ENCODE assay signal across 8 cellular contexts in the genomic region with DNA sequence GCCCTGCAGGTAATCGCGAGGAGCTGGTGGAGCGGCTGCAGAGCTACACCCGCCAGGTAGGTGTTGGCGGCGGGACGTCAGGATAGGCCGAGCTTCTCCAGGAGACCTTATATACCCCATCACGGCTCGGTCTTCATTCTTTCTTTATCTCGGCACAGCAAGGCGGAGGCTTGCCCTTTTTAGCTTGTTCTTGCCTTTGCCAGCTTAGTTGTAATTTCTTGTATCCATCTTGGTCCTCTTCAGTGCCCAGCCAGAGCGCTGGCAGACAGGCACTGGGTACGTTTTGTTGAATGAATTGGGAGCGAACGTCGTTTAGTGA. TPM values are rescaled to one million over a fixed set of nuclear protein-coding genes. Genes with fewer than 3 reads are reported as not detected.
DNase-seq lines count a peak whose midpoint lies in the region; ATAC-seq and TF ChIP-seq lines count a peak whose summit lies in the region.

No MANE protein-coding gene starts in this region.

- H3K4me1 ChIP-seq in liver (ENCODE audit: control insufficient read depth in 4 of 4, insufficient read depth in 4 of 4, low read length in 3 of 4) (peaks cover 4 to 41% (median 27%) of the 10 kb centered on the region in 4 donors), thyroid gland (peaks cover 42 to 49% of the 10 kb centered on the region in 2 donors)

- TF ChIP-seq CTCF in liver (IDR thresholded peaks at IDR 0.05; ENCODE audit: low read depth, low read length, missing input control): no peak
- no peak for TF ChIP-seq CTCF in thyroid gland (IDR thresholded peaks at IDR 0.05)

- no peak for TF ChIP-seq RAD21 in liver (IDR thresholded peaks at IDR 0.05)

- CTCF ChIA-PET in activated CD4-positive, alpha-beta T cell treated with anti-CD3 and anti-CD28 coated beads, Interleukin-2, amount 10 ng/mL, durations not matched to agents 7 days and 5 days (lab: Charles Lee): interaction anchor here (0.9 to 8.2 kb wide), 8 partner anchors 11 to 341 kb away, joined by 3 to 66 read pairs (median 4); a partner anchor contains a TSS

- peaks cover 38% of the 10 kb centered on the region for H3K36me3 Mint-ChIP-seq in activated CD4-positive, alpha-beta T cell treated with anti-CD3 and anti-CD28 coated beads, Interleukin-2, amount 10 ng/mL, durations not matched to agents 7 days and 5 days (ENCODE audit: low read depth)

- ATAC-seq in GM21737 (IDR thresholded peaks at IDR 0.05; ENCODE audit: unreplicated experiment): no peak
- ATAC-seq in GM21360 (IDR thresholded peaks at IDR 0.05; ENCODE audit: unreplicated experiment): no peak

- intact Hi-C loops in thyroid gland (cut with DNase I): no loop called here

- POLR2A ChIA-PET in activated CD4-positive, alpha-beta T cell treated with anti-CD3 and anti-CD28 coated beads, Interleukin-2, amount 10 ng/mL, durations not matched to agents 7 days and 5 days (lab: Charles Lee): interaction anchor here (0.5 kb wide), 1 partner anchor 1397 kb away, joined by 4 read pairs; no protein-coding TSS in a partner anchor

- peaks cover 0 to 4% (median 0%) of the 10 kb centered on the region in 4 donors for H3K27me3 ChIP-seq in liver (ENCODE audit: control insufficient read depth in 4 of 4, insufficient read depth in 4 of 4, low read length in 3 of 4)
- H3K27me3 ChIP-seq in thyroid gland: no peaks in the 10 kb centered on the region

- H3K27ac Mint-ChIP-seq in activated CD4-positive, alpha-beta T cell treated with anti-CD3 and anti-CD28 coated beads, Interleukin-2, amount 10 ng/mL, durations not matched to agents 7 days and 5 days: peak overlapping the region; percentile 95

- peak overlapping the region; percentile 57 to 81 for H3K9ac ChIP-seq in liver (ENCODE audit: low read depth in 1 of 2, low read length in 2 of 2)

- peak overlapping the region; percentile 85 to 96 (median 91) for H3K4me3 ChIP-seq in liver (ENCODE audit: low read depth in 1 of 3, low read length in 3 of 3)
- H3K4me3 ChIP-seq in thyroid gland (replicated peaks in 1 of 3): peak overlapping the region; percentile 27 to 70 (median 57)

- H3K4me1 Mint-ChIP-seq in activated CD4-positive, alpha-beta T cell treated with anti-CD3 and anti-CD28 coated beads, Interleukin-2, amount 10 ng/mL, durations not matched to agents 7 days and 5 days: peaks cover 43% of the 10 kb centered on the region

- H3K27me3 Mint-ChIP-seq in activated CD4-positive, alpha-beta T cell treated with anti-CD3 and anti-CD28 coated beads, Interleukin-2, amount 10 ng/mL, durations not matched to agents 7 days and 5 days: peaks cover 2% of the 10 kb centered on the region

- H3K36me3 ChIP-seq in liver (ENCODE audit: control insufficient read depth in 4 of 4, insufficient read depth in 3 of 4, low read depth in 1 of 4, low read length in 3 of 4): peaks cover 0 to 27% (median 14%) of the 10 kb centered on the region in 4 donors
- peaks cover 27 to 29% of the 10 kb centered on the region in 2 donors for H3K36me3 ChIP-seq in thyroid gland

- H3K9me3 Mint-ChIP-seq in activated CD4-positive, alpha-beta T cell treated with anti-CD3 and anti-CD28 coated beads, Interleukin-2, amount 10 ng/mL, durations not matched to agents 7 days and 5 days: no peaks in the 10 kb centered on the region

- in situ Hi-C loops in KBM-7 (cut with MboI; ENCODE audit: low pct_unique_long_range_greater_than_20kb, low sequenced_read_pairs): no loop called here

- DNase-seq in activated CD4-positive, alpha-beta T cell treated with anti-CD3 and anti-CD28 coated beads, Interleukin-2, amount 10 ng/mL, durations not matched to agents 7 days and 5 days: no peak
- DNase-seq in activated CD4-positive, alpha-beta T cell treated with anti-CD3 and anti-CD28 coated beads for 1 hour: no peak
- no peak for DNase-seq in thyroid gland
- DNase-seq in KBM-7: no peak

- no peaks in the 10 kb centered on the region for H3K9me3 ChIP-seq in liver (ENCODE audit: control insufficient read depth in 4 of 4, low read length in 3 of 4)
- H3K9me3 ChIP-seq in thyroid gland: no peaks in the 10 kb centered on the region

- under 1% methylated on average over 17 of the region's 17 CpGs for WGBS in liver
- 1 to 2% methylated on average over 9 to 16 of the region's 17 CpGs for WGBS in thyroid gland, 2 donors

- TF ChIP-seq POLR2A in thyroid gland (IDR thresholded peaks at IDR 0.05): no peak

- H3K27ac ChIP-seq in angular gyrus (ENCODE audit: low read depth, low read length): peak overlapping the region; percentile 72
- peak overlapping the region; percentile 67 to 71 for H3K27ac ChIP-seq in liver (ENCODE audit: low read depth in 1 of 2, low read length in 2 of 2)
- peak overlapping the region in 2 of 3 donors; percentile 48 to 86 for H3K27ac ChIP-seq in thyroid gland

- H3K4me3 Mint-ChIP-seq in activated CD4-positive, alpha-beta T cell treated with anti-CD3 and anti-CD28 coated beads, Interleukin-2, amount 10 ng/mL, durations not matched to agents 7 days and 5 days: peak overlapping the region; percentile 100

TF ChIP-seq in liver, 16 proteins besides CTCF, POLR2A, EP300 and RAD21:
- TF ChIP-seq YY1 (IDR thresholded peaks at IDR 0.05) (no peak), HNF4A (conservative IDR thresholded peaks at IDR 0.05) (peak in 1 of 2 donors; percentile 90)
- TF ChIP-seq, protein P1, sequence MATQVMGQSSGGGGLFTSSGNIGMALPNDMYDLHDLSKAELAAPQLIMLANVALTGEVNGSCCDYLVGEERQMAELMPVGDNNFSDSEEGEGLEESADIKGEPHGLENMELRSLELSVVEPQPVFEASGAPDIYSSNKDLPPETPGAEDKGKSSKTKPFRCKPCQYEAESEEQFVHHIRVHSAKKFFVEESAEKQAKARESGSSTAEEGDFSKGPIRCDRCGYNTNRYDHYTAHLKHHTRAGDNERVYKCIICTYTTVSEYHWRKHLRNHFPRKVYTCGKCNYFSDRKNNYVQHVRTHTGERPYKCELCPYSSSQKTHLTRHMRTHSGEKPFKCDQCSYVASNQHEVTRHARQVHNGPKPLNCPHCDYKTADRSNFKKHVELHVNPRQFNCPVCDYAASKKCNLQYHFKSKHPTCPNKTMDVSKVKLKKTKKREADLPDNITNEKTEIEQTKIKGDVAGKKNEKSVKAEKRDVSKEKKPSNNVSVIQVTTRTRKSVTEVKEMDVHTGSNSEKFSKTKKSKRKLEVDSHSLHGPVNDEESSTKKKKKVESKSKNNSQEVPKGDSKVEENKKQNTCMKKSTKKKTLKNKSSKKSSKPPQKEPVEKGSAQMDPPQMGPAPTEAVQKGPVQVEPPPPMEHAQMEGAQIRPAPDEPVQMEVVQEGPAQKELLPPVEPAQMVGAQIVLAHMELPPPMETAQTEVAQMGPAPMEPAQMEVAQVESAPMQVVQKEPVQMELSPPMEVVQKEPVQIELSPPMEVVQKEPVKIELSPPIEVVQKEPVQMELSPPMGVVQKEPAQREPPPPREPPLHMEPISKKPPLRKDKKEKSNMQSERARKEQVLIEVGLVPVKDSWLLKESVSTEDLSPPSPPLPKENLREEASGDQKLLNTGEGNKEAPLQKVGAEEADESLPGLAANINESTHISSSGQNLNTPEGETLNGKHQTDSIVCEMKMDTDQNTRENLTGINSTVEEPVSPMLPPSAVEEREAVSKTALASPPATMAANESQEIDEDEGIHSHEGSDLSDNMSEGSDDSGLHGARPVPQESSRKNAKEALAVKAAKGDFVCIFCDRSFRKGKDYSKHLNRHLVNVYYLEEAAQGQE (IDR thresholded peaks at IDR 0.05): peak; percentile 23

RNA-seq across cellular contexts. Expression of a gene that starts 0.5 kb away (rescaled TPM):
- 100 to 1,000 TPM; 217 to 223 TPM for total RNA-seq in activated CD4-positive, alpha-beta T cell treated with anti-CD3 and anti-CD28 coated beads, Interleukin-2, amount 10 ng/mL, durations not matched to agents 7 days and 5 days
- 10 to 100 TPM; 55.7 to 67.6 TPM for total RNA-seq in liver
- polyA plus RNA-seq in liver: 10 to 100 TPM; 50.5 to 58.7 TPM
- 100 to 1,000 TPM; 149 to 231 (median 158) TPM for total RNA-seq in thyroid gland

RNA-seq across cellular contexts. Expression of a gene that starts 3.7 kb away (rescaled TPM):
- total RNA-seq in activated CD4-positive, alpha-beta T cell treated with anti-CD3 and anti-CD28 coated beads, Interleukin-2, amount 10 ng/mL, durations not matched to agents 7 days and 5 days: not detected
- total RNA-seq in liver (not detected), thyroid gland (100 to 1,000 TPM in 2 of 4 donors, 10 to 100 TPM in 2; 49.2 to 154 (median 118) TPM)
- not detected for polyA plus RNA-seq in liver

RNA-seq across cellular contexts. Expression of a gene that starts 17.4 kb away (rescaled TPM):
- 100 to 1,000 TPM; 109 TPM for total RNA-seq in activated CD4-positive, alpha-beta T cell treated with anti-CD3 and anti-CD28 coated beads, Interleukin-2, amount 10 ng/mL, durations not matched to agents 7 days and 5 days
- total RNA-seq in liver (1 to 10 TPM; 7.1 to 9.1 TPM), thyroid gland (10 to 100 TPM; 39.6 to 67.7 (median 59.7) TPM)
- polyA plus RNA-seq in liver: 1 to 10 TPM; 2.7 to 7.6 TPM

RNA-seq across cellular contexts. Expression of a gene that starts 26.3 kb away (rescaled TPM):
- total RNA-seq in activated CD4-positive, alpha-beta T cell treated with anti-CD3 and anti-CD28 coated beads, Interleukin-2, amount 10 ng/mL, durations not matched to agents 7 days and 5 days: not detected
- total RNA-seq in liver (under 1 TPM in 1 of 2 donors, not detected in 1; 0.17 TPM), thyroid gland (not detected)
- not detected for polyA plus RNA-seq in liver

RNA-seq across cellular contexts. Expression of a gene that starts 40.8 kb away (rescaled TPM):
- total RNA-seq in activated CD4-positive, alpha-beta T cell treated with anti-CD3 and anti-CD28 coated beads, Interleukin-2, amount 10 ng/mL, durations not matched to agents 7 days and 5 days: not detected
- total RNA-seq in liver: not detected
- not detected for polyA plus RNA-seq in liver
- total RNA-seq in thyroid gland: 10 to 100 TPM in 3 of 4 donors, 1 to 10 TPM in 1; 7.1 to 53.1 (median 30.6) TPM

Comparison
In these comparisons a context has a peak if more than half of its experiments do, and no peak if none do; other contexts are left out.
1. RNA of a gene that starts 3.7 kb away (total RNA-seq): 49.2 to 154 TPM in thyroid gland; not detected in activated CD4-positive, alpha-beta T cell treated with anti-CD3 and anti-CD28 coated beads, Interleukin-2, amount 10 ng/mL, durations not matched to agents 7 days and 5 days and not detected in liver; every median in the first group is over 10 times any median in the second.
2. RNA of a gene that starts 17.4 kb away (total RNA-seq): 109 TPM in activated CD4-positive, alpha-beta T cell treated with anti-CD3 and anti-CD28 coated beads, Interleukin-2, amount 10 ng/mL, durations not matched to agents 7 days and 5 days and 39.6 to 67.7 TPM in thyroid gland; 7.1 to 9.1 TPM in liver; every median in the first group is over 4 times any median in the second.
3. Peak in every context shown above with its lines, with median percentiles within 50 percentile points of each other: H3K27ac ChIP-seq.